In genomic region chr4:17558941-17559708, GRCh38 we compare ENCODE assay signal across 1 cellular context.
A peak's percentile ranks its signal among the peaks of the same experiment; 100 is the strongest.
TF ChIP-seq lines count a peak whose summit lies in the region.

No MANE protein-coding gene starts in this region.

TF ChIP-seq in HepG2, 621 proteins besides CTCF, POLR2A, EP300 and RAD21 (continued from another document and continues in another):
- TF ChIP-seq MAFG (CRISPR knock-in tag; IDR thresholded peaks at IDR 0.05) (no peak), CAMTA2 (CRISPR knock-in tag; IDR thresholded peaks at IDR 0.05; ENCODE audit: borderline replicate concordance) (no peak), ZFY (CRISPR knock-in tag; IDR thresholded peaks at IDR 0.05) (no peak), ZNF17 (CRISPR knock-in tag; IDR thresholded peaks at IDR 0.05) (no peak), NPAS2 (CRISPR knock-in tag; IDR thresholded peaks at IDR 0.05; ENCODE audit: borderline replicate concordance) (no peak; the same call in 1 of the 2 replicates), BCL3 (CRISPR knock-in tag; IDR thresholded peaks at IDR 0.05) (no peak), MED8 (CRISPR knock-in tag; IDR thresholded peaks at IDR 0.05; ENCODE audit: insufficient replicate concordance) (no peak), USF2 (IDR thresholded peaks at IDR 0.05; ENCODE audit: low read depth, low read length) (peak; percentile 42; the same call in 1 of the 2 replicates), USF2 (CRISPR knock-in tag; IDR thresholded peaks at IDR 0.05; ENCODE audit: borderline replicate concordance) (peak; percentile 10; the same call in 1 of the 2 replicates), TERF1 (CRISPR knock-in tag; IDR thresholded peaks at IDR 0.05) (no peak), NR3C1 (CRISPR knock-in tag; IDR thresholded peaks at IDR 0.05) (no peak), TEAD3 (CRISPR knock-in tag; optimal IDR thresholded peaks at IDR 0.05; ENCODE audit: borderline replicate concordance) (no peak), HNF4A (CRISPR knock-in tag; IDR thresholded peaks at IDR 0.05) (peak; percentile 100), ZNF557 (CRISPR knock-in tag; IDR thresholded peaks at IDR 0.05) (no peak), CREBL2 (CRISPR knock-in tag; IDR thresholded peaks at IDR 0.05; ENCODE audit: borderline replicate concordance) (no peak), ATF3 (CRISPR knock-in tag; IDR thresholded peaks at IDR 0.05) (peak; percentile 79), ZBTB7A (CRISPR knock-in tag; IDR thresholded peaks at IDR 0.05) (peak; percentile 85; the same call in 1 of the 2 replicates), PRMT3 (CRISPR knock-in tag; IDR thresholded peaks at IDR 0.05; ENCODE audit: borderline replicate concordance, low read depth) (0 out of 2 replicates have a peak, but pooled peaks have one; percentile 50), ZNF382 (CRISPR knock-in tag; IDR thresholded peaks at IDR 0.05; ENCODE audit: borderline replicate concordance) (no peak), ZFP1 (CRISPR knock-in tag; IDR thresholded peaks at IDR 0.05) (peak; percentile 87; the same call in 1 of the 2 replicates), PAWR (CRISPR knock-in tag; IDR thresholded peaks at IDR 0.05; ENCODE audit: borderline replicate concordance) (no peak), ZFX (CRISPR knock-in tag; IDR thresholded peaks at IDR 0.05; ENCODE audit: low read depth) (peak; percentile 30), ZNF512 (CRISPR knock-in tag; IDR thresholded peaks at IDR 0.05) (no peak), SNAI1 (CRISPR knock-in tag; IDR thresholded peaks at IDR 0.05; ENCODE audit: borderline replicate concordance) (no peak), ZNF777 (CRISPR knock-in tag; IDR thresholded peaks at IDR 0.05) (no peak), HNRNPK (IDR thresholded peaks at IDR 0.05; ENCODE audit: low read depth, low read length, poor library complexity, severe bottlenecking) (no peak), NFATC3 (CRISPR knock-in tag; IDR thresholded peaks at IDR 0.05) (no peak), BRD4 (CRISPR knock-in tag; IDR thresholded peaks at IDR 0.05) (no peak), ZNF343 (CRISPR knock-in tag; IDR thresholded peaks at IDR 0.05) (no peak), TBP (CRISPR knock-in tag; IDR thresholded peaks at IDR 0.05) (no peak), HNF1B (CRISPR knock-in tag; IDR thresholded peaks at IDR 0.05) (peak; percentile 51; the same call in 1 of the 2 replicates), ZNF350 (CRISPR knock-in tag; IDR thresholded peaks at IDR 0.05; ENCODE audit: borderline replicate concordance, low read depth) (0 out of 2 replicates have a peak, but pooled peaks have one; percentile 27), ZBTB7B (CRISPR knock-in tag; IDR thresholded peaks at IDR 0.05) (peak; percentile 95), ATF1 (CRISPR knock-in tag; IDR thresholded peaks at IDR 0.05) (peak; percentile 83), XRCC5 (optimal IDR thresholded peaks at IDR 0.05; ENCODE audit: low read length) (no peak), SPEN (CRISPR knock-in tag; IDR thresholded peaks at IDR 0.05; ENCODE audit: low read depth) (peak; percentile 72; the same call in 1 of the 2 replicates), ZNF468 (CRISPR knock-in tag; IDR thresholded peaks at IDR 0.05) (no peak), ZNF280D (CRISPR knock-in tag; IDR thresholded peaks at IDR 0.05) (peak; percentile 94), ZBTB40 (IDR thresholded peaks at IDR 0.05) (peak; percentile 98), ZBTB40 (CRISPR knock-in tag; IDR thresholded peaks at IDR 0.05) (peak; percentile 99), ZNF724P (CRISPR knock-in tag; IDR thresholded peaks at IDR 0.05; ENCODE audit: borderline replicate concordance) (no peak), POGZ (CRISPR knock-in tag; IDR thresholded peaks at IDR 0.05) (peak; percentile 94), ZNF883 (CRISPR knock-in tag; IDR thresholded peaks at IDR 0.05; ENCODE audit: not compliant biosample characterization) (no peak)
